Comparison of ENCODE assay signal across 20 cellular contexts in the genomic region with DNA sequence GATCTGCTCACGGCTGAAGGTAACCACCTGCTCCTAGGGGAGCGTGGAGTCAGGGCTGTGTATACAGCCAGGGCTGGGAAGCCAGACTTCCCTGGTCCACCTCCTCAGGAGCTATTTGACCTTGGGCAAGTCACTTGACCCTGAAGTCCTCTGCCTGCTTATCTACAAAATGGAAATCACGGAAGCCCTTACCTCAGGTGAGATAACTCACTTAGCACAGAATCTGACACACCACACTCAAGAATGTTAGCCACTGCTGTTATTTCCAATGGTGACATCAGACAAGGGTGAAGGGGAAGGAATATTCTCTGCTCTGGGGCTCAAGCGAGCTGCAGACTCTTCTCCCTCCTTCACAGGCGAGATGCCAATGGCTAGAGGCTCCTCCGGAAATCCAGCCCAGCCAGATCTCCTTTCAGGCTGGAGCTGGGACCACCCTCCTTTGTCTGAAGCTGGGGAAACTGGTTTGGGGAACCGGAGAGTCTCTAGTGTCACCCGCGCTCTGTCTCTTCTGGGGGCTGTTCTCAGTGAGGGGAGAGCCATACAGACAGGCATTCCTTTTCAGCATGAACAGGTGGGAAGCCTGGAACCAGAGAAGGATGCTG.
A peak's percentile ranks its signal among the peaks of the same experiment; 100 is the strongest.
DNase-seq lines count a peak whose midpoint lies in the region; ATAC-seq and TF ChIP-seq lines count a peak whose summit lies in the region.
"Had no signal": no experiment of that assay in that cellular context is flagged by ENCODE, and none has a peak within 500 bp of the region (broad histone marks: within the 10 kb centered on the region; RNA-seq: fewer than 3 reads in every experiment).

No MANE protein-coding gene starts in this region.

- H3K79me2 ChIP-seq in parathyroid adenoma, result no peaks in the 10 kb centered on the region

- H3K4me2 ChIP-seq in parathyroid adenoma (ENCODE audit: low read length), result no peak overlapping the region
- H3K4me2 ChIP-seq: KMS-11, smooth muscle cell had no signal

- CTCF ChIA-PET in RWPE1 (lab: Yijun Ruan, JAX), result no interaction called here

- peak; percentile 39 for ATAC-seq in foreskin keratinocyte
- ATAC-seq: body of pancreas; natural killer cell treated with Interleukin-12 subunit alpha and Interleukin-12 subunit beta and Interleukin-15 and Interleukin-18, amount 100 ng/mL, for 72 hours had no signal

- H3K9ac ChIP-seq in parathyroid adenoma, result no peak overlapping the region
- H3K9ac ChIP-seq: KMS-11 had no signal

- H3K27ac ChIP-seq in RWPE1 (peak overlapping the region; percentile 40), foreskin keratinocyte (no peak overlapping the region), parathyroid adenoma (no peak overlapping the region)
- H3K27ac ChIP-seq: body of pancreas, KMS-11 had no signal

- POLR2A ChIA-PET in RWPE1 (lab: Yijun Ruan, JAX; ENCODE audit: low non-redundant PET), result no interaction called here

- H3K4me1 ChIP-seq in foreskin keratinocyte (no peaks in the 10 kb centered on the region), parathyroid adenoma (peaks cover 13% of the 10 kb centered on the region)
- H3K4me1 ChIP-seq: body of pancreas had no signal

- H2AFZ ChIP-seq in parathyroid adenoma, result peak overlapping the region; percentile 31

- no peak for TF ChIP-seq RAD21 in Ishikawa (IDR thresholded peaks at IDR 0.05; ENCODE audit: low read depth)

- H3K36me3 ChIP-seq in parathyroid adenoma (ENCODE audit: control insufficient read depth, insufficient read depth, low read length), result no peaks in the 10 kb centered on the region

- DNase-seq in RWPE1 (ENCODE audit: low spot score) (no peak), foreskin keratinocyte (peak in 1 of 2 donors; percentile 39), RKO (ENCODE audit: low spot score) (no peak), HuH-7.5 (ENCODE audit: low spot score) (no peak), putamen (ENCODE audit: low spot score) (no peak)
- DNase-seq: activated CD4-positive, alpha-beta T cell treated with anti-CD3 and anti-CD28 coated beads for 48 hours; activated CD8-positive, alpha-beta memory T cell treated with anti-CD3 and anti-CD28 coated beads, Interleukin-2, amount 50 U/mL, for 4 hours; activated naive CD4-positive, alpha-beta T cell treated with Interleukin-2 at 50 U/mL for 16 hours; body of pancreas; cortex of kidney; HCEC 1CT; mesenchymal stem cell; NCI-H1092 treated with DMSO at 0.1 percent for 48 hours; NCI-H2171; NCI-H774 had no signal

- no peak for TF ChIP-seq CTCF in RWPE1 (conservative IDR thresholded peaks at IDR 0.05; ENCODE audit: low read depth)
- no peak for TF ChIP-seq CTCF in foreskin keratinocyte (conservative IDR thresholded peaks at IDR 0.05)
- TF ChIP-seq CTCF in parathyroid adenoma (IDR thresholded peaks at IDR 0.05), result no peak

- TF ChIP-seq EP300 in Ishikawa (IDR thresholded peaks at IDR 0.05; ENCODE audit: borderline replicate concordance), result peak; percentile 17; the same call in 1 of the 2 replicates

- H3K27me3 ChIP-seq in foreskin keratinocyte (no peaks in the 10 kb centered on the region), parathyroid adenoma (ENCODE audit: control insufficient read depth, insufficient read depth, low read length) (no peaks in the 10 kb centered on the region)
- H3K27me3 ChIP-seq: body of pancreas had no signal

- no peaks in the 10 kb centered on the region for H3K9me3 ChIP-seq in parathyroid adenoma (ENCODE audit: control insufficient read depth, low read length)
- H3K9me3 ChIP-seq: body of pancreas had no signal

- no peak overlapping the region for H3K4me3 ChIP-seq in parathyroid adenoma (ENCODE audit: low read depth, low read length)
- H3K4me3 ChIP-seq: body of pancreas, smooth muscle cell had no signal

TF ChIP-seq in Ishikawa, 13 proteins besides CTCF, POLR2A, EP300 and RAD21:
- TF ChIP-seq ZBTB7A (IDR thresholded peaks at IDR 0.05; ENCODE audit: low read depth) (0 out of 2 replicates have a peak, but pooled peaks have one; percentile 27), TCF12 (IDR thresholded peaks at IDR 0.05; ENCODE audit: low read depth) (0 out of 2 replicates have a peak, but pooled peaks have one; percentile 27), CREB1 (IDR thresholded peaks at IDR 0.05; ENCODE audit: low read depth) (no peak)
